In genomic region chr20:11832397-11832796, GRCh38 we compare ENCODE assay signal across 1 cellular context.
TF ChIP-seq lines count a peak whose summit lies in the region.

No MANE protein-coding gene starts in this region.

TF ChIP-seq in HepG2, 621 proteins besides CTCF, POLR2A, EP300 and RAD21 (continued from another document):
- TF ChIP-seq PBX3 (CRISPR knock-in tag; IDR thresholded peaks at IDR 0.05; ENCODE audit: borderline replicate concordance) (no peak), ZNF747 (CRISPR knock-in tag; IDR thresholded peaks at IDR 0.05; ENCODE audit: borderline replicate concordance) (no peak), MTERF4 (CRISPR knock-in tag; IDR thresholded peaks at IDR 0.05) (no peak), ATRX (CRISPR knock-in tag; IDR thresholded peaks at IDR 0.05; ENCODE audit: borderline replicate concordance) (no peak), ZNF709 (CRISPR knock-in tag; IDR thresholded peaks at IDR 0.05) (no peak), ZZZ3 (CRISPR knock-in tag; IDR thresholded peaks at IDR 0.05; ENCODE audit: borderline replicate concordance) (no peak), ATF4 (CRISPR knock-in tag; IDR thresholded peaks at IDR 0.05) (no peak)
